1 cellular context compared by ENCODE assay signal in the genomic region with DNA sequence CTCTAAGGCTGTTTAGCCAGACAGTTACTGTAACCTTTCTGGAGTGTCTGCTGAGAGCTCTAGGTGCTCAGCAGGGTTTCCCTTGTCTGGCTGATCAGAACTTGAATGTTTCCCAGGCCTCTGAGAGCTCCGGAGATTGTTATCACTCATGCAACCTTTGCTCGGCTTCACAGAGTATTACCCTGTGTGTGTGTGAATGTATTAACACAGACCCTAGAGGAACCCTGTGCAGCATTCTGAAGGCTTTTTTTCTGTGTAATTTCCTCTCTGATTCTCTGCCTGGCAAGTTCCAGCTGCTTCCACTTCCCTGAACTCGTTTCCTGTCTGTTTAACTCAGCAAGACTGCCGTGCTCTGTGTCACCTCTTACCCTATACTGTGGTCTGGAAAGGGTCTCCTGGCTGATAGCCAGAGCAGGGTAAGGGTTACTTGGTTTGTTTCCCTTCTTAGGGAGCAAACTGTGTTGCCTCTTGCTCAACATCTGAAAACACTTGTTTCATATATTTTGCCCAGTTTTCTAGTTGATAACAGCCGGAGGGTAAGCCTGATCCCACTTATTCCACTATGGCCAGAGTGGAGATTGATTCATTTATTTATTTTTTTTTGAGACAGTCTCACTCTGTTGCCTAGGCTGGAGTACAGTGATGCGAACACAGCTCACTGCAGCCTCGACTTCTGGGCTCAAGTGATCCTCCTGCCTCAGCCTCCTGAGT.
TF ChIP-seq lines count a peak whose summit lies in the region.

No MANE protein-coding gene starts in this region.

TF ChIP-seq in GM23338, 12 proteins besides CTCF, POLR2A, EP300 and RAD21 (continued from another document):
- TF ChIP-seq, protein P1, sequence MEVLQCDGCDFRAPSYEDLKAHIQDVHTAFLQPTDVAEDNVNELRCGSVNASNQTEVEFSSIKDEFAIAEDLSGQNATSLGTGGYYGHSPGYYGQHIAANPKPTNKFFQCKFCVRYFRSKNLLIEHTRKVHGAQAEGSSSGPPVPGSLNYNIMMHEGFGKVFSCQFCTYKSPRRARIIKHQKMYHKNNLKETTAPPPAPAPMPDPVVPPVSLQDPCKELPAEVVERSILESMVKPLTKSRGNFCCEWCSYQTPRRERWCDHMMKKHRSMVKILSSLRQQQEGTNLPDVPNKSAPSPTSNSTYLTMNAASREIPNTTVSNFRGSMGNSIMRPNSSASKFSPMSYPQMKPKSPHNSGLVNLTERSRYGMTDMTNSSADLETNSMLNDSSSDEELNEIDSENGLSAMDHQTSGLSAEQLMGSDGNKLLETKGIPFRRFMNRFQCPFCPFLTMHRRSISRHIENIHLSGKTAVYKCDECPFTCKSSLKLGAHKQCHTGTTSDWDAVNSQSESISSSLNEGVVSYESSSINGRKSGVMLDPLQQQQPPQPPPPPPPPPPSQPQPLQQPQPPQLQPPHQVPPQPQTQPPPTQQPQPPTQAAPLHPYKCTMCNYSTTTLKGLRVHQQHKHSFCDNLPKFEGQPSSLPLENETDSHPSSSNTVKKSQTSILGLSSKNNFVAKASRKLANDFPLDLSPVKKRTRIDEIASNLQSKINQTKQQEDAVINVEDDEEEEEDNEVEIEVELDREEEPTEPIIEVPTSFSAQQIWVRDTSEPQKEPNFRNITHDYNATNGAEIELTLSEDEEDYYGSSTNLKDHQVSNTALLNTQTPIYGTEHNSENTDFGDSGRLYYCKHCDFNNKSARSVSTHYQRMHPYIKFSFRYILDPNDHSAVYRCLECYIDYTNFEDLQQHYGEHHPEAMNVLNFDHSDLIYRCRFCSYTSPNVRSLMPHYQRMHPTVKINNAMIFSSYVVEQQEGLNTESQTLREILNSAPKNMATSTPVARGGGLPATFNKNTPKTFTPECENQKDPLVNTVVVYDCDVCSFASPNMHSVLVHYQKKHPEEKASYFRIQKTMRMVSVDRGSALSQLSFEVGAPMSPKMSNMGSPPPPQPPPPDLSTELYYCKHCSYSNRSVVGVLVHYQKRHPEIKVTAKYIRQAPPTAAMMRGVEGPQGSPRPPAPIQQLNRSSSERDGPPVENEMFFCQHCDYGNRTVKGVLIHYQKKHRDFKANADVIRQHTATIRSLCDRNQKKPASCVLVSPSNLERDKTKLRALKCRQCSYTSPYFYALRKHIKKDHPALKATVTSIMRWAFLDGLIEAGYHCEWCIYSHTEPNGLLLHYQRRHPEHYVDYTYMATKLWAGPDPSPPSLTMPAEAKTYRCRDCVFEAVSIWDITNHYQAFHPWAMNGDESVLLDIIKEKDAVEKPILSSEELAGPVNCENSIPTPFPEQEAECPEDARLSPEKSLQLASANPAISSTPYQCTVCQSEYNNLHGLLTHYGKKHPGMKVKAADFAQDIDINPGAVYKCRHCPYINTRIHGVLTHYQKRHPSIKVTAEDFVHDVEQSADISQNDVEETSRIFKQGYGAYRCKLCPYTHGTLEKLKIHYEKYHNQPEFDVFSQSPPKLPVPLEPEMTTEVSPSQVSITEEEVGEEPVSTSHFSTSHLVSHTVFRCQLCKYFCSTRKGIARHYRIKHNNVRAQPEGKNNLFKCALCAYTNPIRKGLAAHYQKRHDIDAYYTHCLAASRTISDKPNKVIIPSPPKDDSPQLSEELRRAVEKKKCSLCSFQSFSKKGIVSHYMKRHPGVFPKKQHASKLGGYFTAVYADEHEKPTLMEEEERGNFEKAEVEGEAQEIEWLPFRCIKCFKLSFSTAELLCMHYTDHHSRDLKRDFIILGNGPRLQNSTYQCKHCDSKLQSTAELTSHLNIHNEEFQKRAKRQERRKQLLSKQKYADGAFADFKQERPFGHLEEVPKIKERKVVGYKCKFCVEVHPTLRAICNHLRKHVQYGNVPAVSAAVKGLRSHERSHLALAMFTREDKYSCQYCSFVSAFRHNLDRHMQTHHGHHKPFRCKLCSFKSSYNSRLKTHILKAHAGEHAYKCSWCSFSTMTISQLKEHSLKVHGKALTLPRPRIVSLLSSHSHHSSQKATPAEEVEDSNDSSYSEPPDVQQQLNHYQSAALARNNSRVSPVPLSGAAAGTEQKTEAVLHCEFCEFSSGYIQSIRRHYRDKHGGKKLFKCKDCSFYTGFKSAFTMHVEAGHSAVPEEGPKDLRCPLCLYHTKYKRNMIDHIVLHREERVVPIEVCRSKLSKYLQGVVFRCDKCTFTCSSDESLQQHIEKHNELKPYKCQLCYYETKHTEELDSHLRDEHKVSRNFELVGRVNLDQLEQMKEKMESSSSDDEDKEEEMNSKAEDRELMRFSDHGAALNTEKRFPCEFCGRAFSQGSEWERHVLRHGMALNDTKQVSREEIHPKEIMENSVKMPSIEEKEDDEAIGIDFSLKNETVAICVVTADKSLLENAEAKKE (CRISPR knock-in tag; IDR thresholded peaks at IDR 0.05) = no peak
- TF ChIP-seq JUNB (IDR thresholded peaks at IDR 0.05; ENCODE audit: unreplicated experiment) = no peak
- no peak for TF ChIP-seq POLR2AphosphoS5 (IDR thresholded peaks at IDR 0.05; ENCODE audit: low read depth)
- no peak for TF ChIP-seq ETS1 (IDR thresholded peaks at IDR 0.05)
